Comparison of ENCODE assay signal across 8 cellular contexts in genomic region chr19:38735257-38735686, GRCh38. TPM values are rescaled to one million over a fixed set of nuclear protein-coding genes. Genes with fewer than 3 reads are reported as not detected.
DNase-seq lines count a peak whose midpoint lies in the region; ATAC-seq and TF ChIP-seq lines count a peak whose summit lies in the region.

No MANE protein-coding gene starts in this region.

- H3K4me3 ChIP-seq in right cardiac atrium (ENCODE audit: low read length) (no peak overlapping the region), smooth muscle cell (peak overlapping the region; percentile 28), MG63 (no peak overlapping the region)

- no peaks in the 10 kb centered on the region for H3K27me3 ChIP-seq in right cardiac atrium (ENCODE audit: control insufficient read depth, insufficient read depth)
- no peaks in the 10 kb centered on the region for H3K27me3 ChIP-seq in smooth muscle cell (ENCODE audit: low read depth)
- H3K27me3 ChIP-seq in MG63, result no peaks in the 10 kb centered on the region

- peak overlapping the region; percentile 75 for H3K4me3 Mint-ChIP-seq in activated CD8-positive, alpha-beta memory T cell treated with anti-CD3 and anti-CD28 coated beads, Interleukin-2, amount 10 ng/mL, durations not matched to agents 7 days and 5 days

- no peak overlapping the region for H2AFZ ChIP-seq in smooth muscle cell (ENCODE audit: low read depth)

- 27% methylated on average over 18 of the region's 18 CpGs for WGBS in right cardiac atrium
- WGBS in smooth muscle cell (ENCODE audit: low lambda C conversion rate), result 22% methylated on average over 11 of the region's 18 CpGs

- H3K79me2 ChIP-seq in smooth muscle cell (ENCODE audit: low read depth), result no peaks in the 10 kb centered on the region

- ATAC-seq in activated CD8-positive, alpha-beta memory T cell treated with anti-CD3 and anti-CD28 coated beads, Interleukin-2, amount 10 ng/mL, durations not matched to agents 7 days and 5 days, result peak; percentile 38
- peak in 1 of 2 donors; percentile 1 for ATAC-seq in right cardiac atrium
- ATAC-seq in GM19351 (IDR thresholded peaks at IDR 0.05; ENCODE audit: unreplicated experiment), result no peak

- peaks cover 4% of the 10 kb centered on the region for H3K27me3 Mint-ChIP-seq in activated CD8-positive, alpha-beta memory T cell treated with anti-CD3 and anti-CD28 coated beads, Interleukin-2, amount 10 ng/mL, durations not matched to agents 7 days and 5 days

- H3K36me3 ChIP-seq in smooth muscle cell (ENCODE audit: low read depth), result no peaks in the 10 kb centered on the region
- peaks cover 38% of the 10 kb centered on the region for H3K36me3 ChIP-seq in MG63

- no peaks in the 10 kb centered on the region for H3K9me3 ChIP-seq in right cardiac atrium (ENCODE audit: control insufficient read depth, low read length)
- H3K9me3 ChIP-seq in smooth muscle cell (replicated peaks; ENCODE audit: low read depth), result no peaks in the 10 kb centered on the region
- H3K9me3 ChIP-seq in MG63, result no peaks in the 10 kb centered on the region

- H3K4me1 ChIP-seq in right cardiac atrium (ENCODE audit: control insufficient read depth, insufficient read depth, low read length) (no peaks in the 10 kb centered on the region), smooth muscle cell (ENCODE audit: low read depth) (no peaks in the 10 kb centered on the region)

- H3K4me1 Mint-ChIP-seq in activated CD8-positive, alpha-beta memory T cell treated with anti-CD3 and anti-CD28 coated beads, Interleukin-2, amount 10 ng/mL, durations not matched to agents 7 days and 5 days, result peaks cover 55% of the 10 kb centered on the region

- intact Hi-C loops in right cardiac atrium (cut with DNase I), result no loop called here

- peak overlapping the region; percentile 14 for H3K4me2 ChIP-seq in smooth muscle cell

- TF ChIP-seq CTCF in smooth muscle cell (IDR thresholded peaks at IDR 0.05; ENCODE audit: borderline replicate concordance, insufficient read depth, poor library complexity, severe bottlenecking), result no peak

- H3K27ac Mint-ChIP-seq in activated CD8-positive, alpha-beta memory T cell treated with anti-CD3 and anti-CD28 coated beads, Interleukin-2, amount 10 ng/mL, durations not matched to agents 7 days and 5 days, result peak overlapping the region; percentile 89

- DNase-seq in activated naive CD4-positive, alpha-beta T cell treated with Interleukin-2 at 50 U/mL for 16 hours, result peak; percentile 28
- DNase-seq in activated naive CD4-positive, alpha-beta T cell (lab: John Stamatoyannopoulos, UW), result no peak
- peak; percentile 72 for DNase-seq in activated CD8-positive, alpha-beta memory T cell treated with anti-CD3 and anti-CD28 coated beads, Interleukin-2, amount 10 ng/mL, durations not matched to agents 7 days and 5 days
- DNase-seq in right cardiac atrium (peak in 2 of 3 donors; percentile 34 to 76), smooth muscle cell (lab: John Stamatoyannopoulos, UW; ENCODE audit: unreplicated experiment) (no peak), MG63 (no peak), dermis blood vessel endothelial cell (no peak)

- H3F3A ChIP-seq in smooth muscle cell (ENCODE audit: low read depth), result peaks cover 31% of the 10 kb centered on the region

- H3K9ac ChIP-seq in smooth muscle cell (ENCODE audit: low read depth), result no peak overlapping the region

- H3K36me3 Mint-ChIP-seq in activated CD8-positive, alpha-beta memory T cell treated with anti-CD3 and anti-CD28 coated beads, Interleukin-2, amount 10 ng/mL, durations not matched to agents 7 days and 5 days, result peaks cover 10% of the 10 kb centered on the region

- CTCF ChIA-PET in activated CD8-positive, alpha-beta memory T cell treated with anti-CD3 and anti-CD28 coated beads, Interleukin-2, amount 10 ng/mL, durations not matched to agents 7 days and 5 days (lab: Charles Lee), result interaction anchor here (1.0 to 4.5 kb wide), 12 partner anchors 42 to 373 kb away, joined by 3 to 33 read pairs (median 6); partner anchors contain the start of genes EIF3K, FAM98C, MAP4K1 and MRPS12

- peaks cover 5% of the 10 kb centered on the region for H4K20me1 ChIP-seq in smooth muscle cell (ENCODE audit: low read depth)

- H3K9me3 Mint-ChIP-seq in activated CD8-positive, alpha-beta memory T cell treated with anti-CD3 and anti-CD28 coated beads, Interleukin-2, amount 10 ng/mL, durations not matched to agents 7 days and 5 days (ENCODE audit: low read depth), result no peaks in the 10 kb centered on the region

- H3K27ac ChIP-seq in right cardiac atrium (ENCODE audit: low read length), result no peak overlapping the region
- H3K27ac ChIP-seq in smooth muscle cell (ENCODE audit: low read depth), result peak overlapping the region; percentile 55

RNA-seq across cellular contexts. Expression of gene CAPN12, which starts 9.0 kb away (rescaled TPM):
- 10 to 100 TPM in 1 of 2 experiments, 1 to 10 TPM in 1; 8.4 to 17.5 TPM for total RNA-seq in activated CD8-positive, alpha-beta memory T cell treated with anti-CD3 and anti-CD28 coated beads, Interleukin-2, amount 10 ng/mL, durations not matched to agents 7 days and 5 days
- total RNA-seq in right cardiac atrium, result under 1 TPM; 0.22 to 0.85 (median 0.54) TPM
- 0.91 TPM for polyA plus RNA-seq in right cardiac atrium
- total RNA-seq in smooth muscle cell, result 3.2 and 5.5 TPM in 2 replicates
- polyA plus RNA-seq in smooth muscle cell, result 1.4 and 6.5 TPM in 2 replicates
- total RNA-seq in MG63 (2014; rRNA removed; shearing (Covaris generic); ENCODE audit: low replicate concordance), result not detected in 2 replicates
- total RNA-seq in dermis blood vessel endothelial cell, result 0.05 TPM in 1 of 2 replicates, not detected in the other

RNA-seq across cellular contexts. Expression of gene LGALS7, which starts 38.0 kb away (rescaled TPM):
- total RNA-seq in activated CD8-positive, alpha-beta memory T cell treated with anti-CD3 and anti-CD28 coated beads, Interleukin-2, amount 10 ng/mL, durations not matched to agents 7 days and 5 days, result not detected
- 1 to 10 TPM in 1 of 4 donors, under 1 TPM in 1, not detected in 2; 0.79 to 1.1 TPM for total RNA-seq in right cardiac atrium
- not detected for polyA plus RNA-seq in right cardiac atrium
- total RNA-seq in smooth muscle cell, result not detected in 2 replicates
- 3.4 TPM in 1 of 2 replicates, not detected in the other for polyA plus RNA-seq in smooth muscle cell
- not detected in 2 replicates for total RNA-seq in MG63 (2014; rRNA removed; shearing (Covaris generic); ENCODE audit: low replicate concordance)
- not detected in 2 replicates for total RNA-seq in dermis blood vessel endothelial cell

RNA-seq across cellular contexts. Expression of gene LGALS7B, which starts 53.7 kb away (rescaled TPM):
- total RNA-seq in activated CD8-positive, alpha-beta memory T cell treated with anti-CD3 and anti-CD28 coated beads, Interleukin-2, amount 10 ng/mL, durations not matched to agents 7 days and 5 days, result not detected
- total RNA-seq in right cardiac atrium (not detected), smooth muscle cell (3.0 TPM in 1 of 2 replicates, not detected in the other), dermis blood vessel endothelial cell (1.4 TPM in 1 of 2 replicates, not detected in the other)
- polyA plus RNA-seq in right cardiac atrium (0.70 TPM), smooth muscle cell (0.56 TPM in 1 of 2 replicates, not detected in the other)
- total RNA-seq in MG63 (2014; rRNA removed; shearing (Covaris generic); ENCODE audit: low replicate concordance), result not detected in 2 replicates

Comparison
In these comparisons a context has a peak if more than half of its experiments do, and no peak if none do; other contexts are left out.
1. DNase-seq: peak in activated naive CD4-positive, alpha-beta T cell treated with Interleukin-2 at 50 U/mL for 16 hours (single experiment), activated CD8-positive, alpha-beta memory T cell treated with anti-CD3 and anti-CD28 coated beads, Interleukin-2, amount 10 ng/mL, durations not matched to agents 7 days and 5 days (single experiment) and right cardiac atrium (2 of 3); none in activated naive CD4-positive, alpha-beta T cell (0 of 4), smooth muscle cell (single experiment), MG63 (single experiment) and dermis blood vessel endothelial cell (single experiment).